In genomic region chr11:72026029-72026428, GRCh38 we compare ENCODE assay signal across 1 cellular context.
TF ChIP-seq lines count a peak whose summit lies in the region.

No MANE protein-coding gene starts in this region.

TF ChIP-seq in IMR-90, 13 proteins besides CTCF, POLR2A, EP300 and RAD21 (continued from another document):
- no peak for TF ChIP-seq NFE2L2 (IDR thresholded peaks at IDR 0.05; ENCODE audit: low read depth, low read length)
- no peak for TF ChIP-seq RFX5 (IDR thresholded peaks at IDR 0.05; ENCODE audit: low read depth, low read length)
- TF ChIP-seq ELK1 (IDR thresholded peaks at IDR 0.05; ENCODE audit: borderline replicate concordance, low read depth, low read length): no peak
- no peak for TF ChIP-seq RCOR1 (IDR thresholded peaks at IDR 0.05; ENCODE audit: insufficient replicate concordance, low read length)
- no peak for TF ChIP-seq BHLHE40 (IDR thresholded peaks at IDR 0.05; ENCODE audit: low read depth, low read length)
- no peak for TF ChIP-seq FOS (IDR thresholded peaks at IDR 0.05; ENCODE audit: low read depth, low read length)
- TF ChIP-seq USF2 (IDR thresholded peaks at IDR 0.05; ENCODE audit: low read depth, low read length): no peak
- TF ChIP-seq MAFK (IDR thresholded peaks at IDR 0.05; ENCODE audit: low read depth, low read length): no peak
- no peak for TF ChIP-seq MAZ (IDR thresholded peaks at IDR 0.05; ENCODE audit: borderline replicate concordance, low read depth, low read length)
- no peak for TF ChIP-seq CHD1 (IDR thresholded peaks at IDR 0.05; ENCODE audit: low read depth, low read length)
- TF ChIP-seq CEBPB (IDR thresholded peaks at IDR 0.05; ENCODE audit: low read depth, low read length): no peak
- no peak for TF ChIP-seq MXI1 (IDR thresholded peaks at IDR 0.05; ENCODE audit: borderline replicate concordance, low read depth, low read length)
TF ChIP-seq in IMR-90: peak in this region for 0.
